1 cellular context compared by ENCODE assay signal in the genomic region with DNA sequence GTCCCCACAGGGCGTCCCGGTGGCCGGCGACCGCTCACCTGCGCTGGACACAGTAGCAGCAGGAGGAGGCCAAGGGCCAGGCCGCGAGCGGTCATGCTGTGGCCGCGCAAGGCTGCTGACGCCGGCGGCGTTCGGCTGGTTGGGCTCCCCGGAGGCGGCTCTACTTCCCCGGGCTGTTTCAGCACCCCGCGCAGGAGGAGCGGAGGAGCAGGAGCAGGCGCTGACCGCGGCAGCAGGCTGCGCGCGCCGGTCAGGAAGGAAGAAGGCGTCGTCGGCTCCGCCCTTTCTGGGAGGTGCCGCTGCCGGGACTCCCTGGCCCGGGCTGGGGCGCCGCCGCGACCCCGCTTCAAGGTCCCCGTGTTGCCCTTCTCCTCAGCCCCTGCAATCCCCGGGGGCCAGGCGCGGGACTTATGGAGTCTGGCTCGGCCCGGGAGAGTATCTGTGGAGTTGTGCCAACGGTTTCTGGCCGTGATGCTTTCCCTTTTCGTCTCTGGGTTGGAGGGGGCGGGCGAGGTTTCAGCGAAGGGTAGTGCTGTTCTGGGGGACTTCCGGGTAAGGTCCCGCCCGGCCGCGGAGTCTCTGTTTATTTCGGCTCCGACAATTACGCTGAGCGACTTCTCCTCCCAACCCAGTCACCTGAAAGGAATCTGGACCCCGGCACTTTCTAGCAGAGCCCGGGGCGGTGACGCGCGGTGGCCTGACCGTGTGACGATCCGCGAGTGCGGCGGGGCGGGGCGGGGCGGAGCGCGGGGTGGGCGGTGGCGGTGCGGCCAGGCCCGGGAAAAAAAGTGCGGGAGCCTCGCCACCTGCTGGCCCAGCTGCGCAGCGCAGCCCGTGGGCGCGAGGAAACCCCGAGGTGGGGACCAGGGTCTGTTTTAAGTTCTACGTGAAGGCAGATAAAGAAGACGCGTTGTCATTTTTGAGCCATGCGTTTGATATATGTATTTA.
TF ChIP-seq lines count a peak whose summit lies in the region.

A gene (minus strand): TSS at position 258 of the 948 bp plus-strand sequence. CDS start 163 bp downstream, at position 95.

TF ChIP-seq in K562, 482 proteins besides CTCF, POLR2A, EP300 and RAD21 (continued from another document):
- TF ChIP-seq, protein P1, sequence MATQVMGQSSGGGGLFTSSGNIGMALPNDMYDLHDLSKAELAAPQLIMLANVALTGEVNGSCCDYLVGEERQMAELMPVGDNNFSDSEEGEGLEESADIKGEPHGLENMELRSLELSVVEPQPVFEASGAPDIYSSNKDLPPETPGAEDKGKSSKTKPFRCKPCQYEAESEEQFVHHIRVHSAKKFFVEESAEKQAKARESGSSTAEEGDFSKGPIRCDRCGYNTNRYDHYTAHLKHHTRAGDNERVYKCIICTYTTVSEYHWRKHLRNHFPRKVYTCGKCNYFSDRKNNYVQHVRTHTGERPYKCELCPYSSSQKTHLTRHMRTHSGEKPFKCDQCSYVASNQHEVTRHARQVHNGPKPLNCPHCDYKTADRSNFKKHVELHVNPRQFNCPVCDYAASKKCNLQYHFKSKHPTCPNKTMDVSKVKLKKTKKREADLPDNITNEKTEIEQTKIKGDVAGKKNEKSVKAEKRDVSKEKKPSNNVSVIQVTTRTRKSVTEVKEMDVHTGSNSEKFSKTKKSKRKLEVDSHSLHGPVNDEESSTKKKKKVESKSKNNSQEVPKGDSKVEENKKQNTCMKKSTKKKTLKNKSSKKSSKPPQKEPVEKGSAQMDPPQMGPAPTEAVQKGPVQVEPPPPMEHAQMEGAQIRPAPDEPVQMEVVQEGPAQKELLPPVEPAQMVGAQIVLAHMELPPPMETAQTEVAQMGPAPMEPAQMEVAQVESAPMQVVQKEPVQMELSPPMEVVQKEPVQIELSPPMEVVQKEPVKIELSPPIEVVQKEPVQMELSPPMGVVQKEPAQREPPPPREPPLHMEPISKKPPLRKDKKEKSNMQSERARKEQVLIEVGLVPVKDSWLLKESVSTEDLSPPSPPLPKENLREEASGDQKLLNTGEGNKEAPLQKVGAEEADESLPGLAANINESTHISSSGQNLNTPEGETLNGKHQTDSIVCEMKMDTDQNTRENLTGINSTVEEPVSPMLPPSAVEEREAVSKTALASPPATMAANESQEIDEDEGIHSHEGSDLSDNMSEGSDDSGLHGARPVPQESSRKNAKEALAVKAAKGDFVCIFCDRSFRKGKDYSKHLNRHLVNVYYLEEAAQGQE (CRISPR knock-in tag; IDR thresholded peaks at IDR 0.05; ENCODE audit: low read depth), result peak; percentile 8; the same call in 1 of the 2 replicates
- 0 out of 2 replicates have a peak, but pooled peaks have one; percentile 17 for TF ChIP-seq SMAD4 (CRISPR knock-in tag; conservative IDR thresholded peaks at IDR 0.05)
